1 cellular context compared by ENCODE assay signal in genomic region chr1:201114245-201115131, GRCh38.
TF ChIP-seq lines count a peak whose summit lies in the region.

No MANE protein-coding gene starts in this region.

TF ChIP-seq in WTC11, 78 proteins besides CTCF, POLR2A, EP300 and RAD21 (continued from another document):
- TF ChIP-seq AR (CRISPR knock-in tag; IDR thresholded peaks at IDR 0.05) = no peak
- TF ChIP-seq ZNF138 (CRISPR knock-in tag; conservative IDR thresholded peaks at IDR 0.05) = 0 out of 2 replicates have a peak, but pooled peaks have one; percentile 18
- no peak for TF ChIP-seq ZBTB43 (CRISPR knock-in tag; IDR thresholded peaks at IDR 0.05)
- no peak for TF ChIP-seq GABPB1 (CRISPR knock-in tag; IDR thresholded peaks at IDR 0.05)
- TF ChIP-seq ZNF396 (CRISPR knock-in tag; IDR thresholded peaks at IDR 0.05; ENCODE audit: borderline replicate concordance) = no peak
- TF ChIP-seq ZNF263 (CRISPR knock-in tag; IDR thresholded peaks at IDR 0.05; ENCODE audit: low read depth) = peak; percentile 90
- no peak for TF ChIP-seq NFE2L1 (CRISPR knock-in tag; IDR thresholded peaks at IDR 0.05)
- no peak for TF ChIP-seq FOXP4 (CRISPR knock-in tag; IDR thresholded peaks at IDR 0.05)
